ENCODE assay signal across 1 cellular context in genomic region chr19:11265785-11266236, GRCh38.
TF ChIP-seq lines count a peak whose summit lies in the region.

No MANE protein-coding gene starts in this region.

TF ChIP-seq in HepG2, 621 proteins besides CTCF, POLR2A, EP300 and RAD21 (continued from another document and continues in another):
- TF ChIP-seq ZNF407 (CRISPR knock-in tag; IDR thresholded peaks at IDR 0.05; ENCODE audit: not compliant biosample characterization) (no peak), POLR2AphosphoS5 (IDR thresholded peaks at IDR 0.05; ENCODE audit: low read depth, low read length) (peak; percentile 41; the same call in 1 of the 2 replicates), ZNF12 (CRISPR knock-in tag; IDR thresholded peaks at IDR 0.05) (peak; percentile 82), PITX1 (CRISPR knock-in tag; IDR thresholded peaks at IDR 0.05) (peak; percentile 86), CENPX (CRISPR knock-in tag; IDR thresholded peaks at IDR 0.05) (no peak), ZNF101 (CRISPR knock-in tag; IDR thresholded peaks at IDR 0.05; ENCODE audit: borderline replicate concordance, low read depth) (no peak), ZNF431 (CRISPR knock-in tag; IDR thresholded peaks at IDR 0.05; ENCODE audit: borderline replicate concordance, low read depth) (peak; percentile 90), CENPT (CRISPR knock-in tag; IDR thresholded peaks at IDR 0.05; ENCODE audit: low read depth) (peak; percentile 38; the same call in 1 of the 2 replicates), CBFB (CRISPR knock-in tag; IDR thresholded peaks at IDR 0.05) (peak; percentile 86), ZNF558 (CRISPR knock-in tag; IDR thresholded peaks at IDR 0.05; ENCODE audit: borderline replicate concordance) (0 out of 2 replicates have a peak, but pooled peaks have one; percentile 63), KAT8 (CRISPR knock-in tag; IDR thresholded peaks at IDR 0.05) (peak; percentile 87), ISX (CRISPR knock-in tag; conservative IDR thresholded peaks at IDR 0.05) (no peak), TFAP4 (IDR thresholded peaks at IDR 0.05; ENCODE audit: borderline replicate concordance, low read depth) (peak; percentile 100), MXI1 (IDR thresholded peaks at IDR 0.05; ENCODE audit: borderline replicate concordance, low read depth, low read length) (peak; percentile 95; the same call in 2 of the 3 replicates), SIX1 (CRISPR knock-in tag; IDR thresholded peaks at IDR 0.05; ENCODE audit: borderline replicate concordance) (peak; percentile 47; the same call in 1 of the 2 replicates), ZNF615 (CRISPR knock-in tag; IDR thresholded peaks at IDR 0.05; ENCODE audit: borderline replicate concordance) (no peak), KLF12 (CRISPR knock-in tag; IDR thresholded peaks at IDR 0.05; ENCODE audit: borderline replicate concordance) (peak; percentile 100), NR1H2 (CRISPR knock-in tag; IDR thresholded peaks at IDR 0.05; ENCODE audit: borderline replicate concordance, low read depth) (peak; percentile 80; the same call in 1 of the 2 replicates), MAFG (CRISPR knock-in tag; IDR thresholded peaks at IDR 0.05) (no peak; the same call in 1 of the 2 replicates), ZNF790 (CRISPR knock-in tag; IDR thresholded peaks at IDR 0.05; ENCODE audit: borderline replicate concordance) (no peak), HNRNPH1 (optimal IDR thresholded peaks at IDR 0.05; ENCODE audit: low read depth, low read length) (no peak), TCF7L2 (IDR thresholded peaks at IDR 0.05; ENCODE audit: low read depth, low read length) (no peak), ZNF143 (CRISPR knock-in tag; IDR thresholded peaks at IDR 0.05) (no peak), ZNF589 (CRISPR knock-in tag; conservative IDR thresholded peaks at IDR 0.05) (peak; percentile 94), ZNF674 (CRISPR knock-in tag; IDR thresholded peaks at IDR 0.05; ENCODE audit: low read depth) (peak; percentile 77; the same call in 1 of the 2 replicates), RCOR2 (CRISPR knock-in tag; IDR thresholded peaks at IDR 0.05) (peak; percentile 96), GZF1 (CRISPR knock-in tag; IDR thresholded peaks at IDR 0.05) (no peak), GATA4 (IDR thresholded peaks at IDR 0.05; ENCODE audit: borderline replicate concordance, low read depth) (peak; percentile 29; the same call in 1 of the 2 replicates), ETS1 (CRISPR knock-in tag; IDR thresholded peaks at IDR 0.05) (0 out of 2 replicates have a peak, but pooled peaks have one; percentile 51), FOXK2 (IDR thresholded peaks at IDR 0.05) (no peak), RXRA (CRISPR knock-in tag; IDR thresholded peaks at IDR 0.05) (peak; percentile 95), NFRKB (IDR thresholded peaks at IDR 0.05) (no peak), KLF15 (CRISPR knock-in tag; IDR thresholded peaks at IDR 0.05; ENCODE audit: borderline replicate concordance) (no peak), MAZ (IDR thresholded peaks at IDR 0.05; ENCODE audit: borderline replicate concordance, low read depth, low read length) (peak; percentile 85; the same call in 1 of the 2 replicates), MAZ (CRISPR knock-in tag; IDR thresholded peaks at IDR 0.05; ENCODE audit: low read depth) (peak; percentile 98)
- TF ChIP-seq, protein P1, sequence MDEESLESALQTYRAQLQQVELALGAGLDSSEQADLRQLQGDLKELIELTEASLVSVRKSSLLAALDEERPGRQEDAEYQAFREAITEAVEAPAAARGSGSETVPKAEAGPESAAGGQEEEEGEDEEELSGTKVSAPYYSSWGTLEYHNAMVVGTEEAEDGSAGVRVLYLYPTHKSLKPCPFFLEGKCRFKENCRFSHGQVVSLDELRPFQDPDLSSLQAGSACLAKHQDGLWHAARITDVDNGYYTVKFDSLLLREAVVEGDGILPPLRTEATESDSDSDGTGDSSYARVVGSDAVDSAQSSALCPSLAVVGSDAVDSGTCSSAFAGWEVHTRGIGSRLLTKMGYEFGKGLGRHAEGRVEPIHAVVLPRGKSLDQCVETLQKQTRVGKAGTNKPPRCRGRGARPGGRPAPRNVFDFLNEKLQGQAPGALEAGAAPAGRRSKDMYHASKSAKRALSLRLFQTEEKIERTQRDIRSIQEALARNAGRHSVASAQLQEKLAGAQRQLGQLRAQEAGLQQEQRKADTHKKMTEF (CRISPR knock-in tag; IDR thresholded peaks at IDR 0.05) = peak; percentile 95
- TF ChIP-seq, protein P2, sequence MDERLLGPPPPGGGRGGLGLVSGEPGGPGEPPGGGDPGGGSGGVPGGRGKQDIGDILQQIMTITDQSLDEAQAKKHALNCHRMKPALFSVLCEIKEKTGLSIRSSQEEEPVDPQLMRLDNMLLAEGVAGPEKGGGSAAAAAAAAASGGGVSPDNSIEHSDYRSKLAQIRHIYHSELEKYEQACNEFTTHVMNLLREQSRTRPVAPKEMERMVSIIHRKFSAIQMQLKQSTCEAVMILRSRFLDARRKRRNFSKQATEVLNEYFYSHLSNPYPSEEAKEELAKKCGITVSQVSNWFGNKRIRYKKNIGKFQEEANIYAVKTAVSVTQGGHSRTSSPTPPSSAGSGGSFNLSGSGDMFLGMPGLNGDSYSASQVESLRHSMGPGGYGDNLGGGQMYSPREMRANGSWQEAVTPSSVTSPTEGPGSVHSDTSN (CRISPR knock-in tag; IDR thresholded peaks at IDR 0.05) = peak; percentile 72
- TF ChIP-seq, protein P3, sequence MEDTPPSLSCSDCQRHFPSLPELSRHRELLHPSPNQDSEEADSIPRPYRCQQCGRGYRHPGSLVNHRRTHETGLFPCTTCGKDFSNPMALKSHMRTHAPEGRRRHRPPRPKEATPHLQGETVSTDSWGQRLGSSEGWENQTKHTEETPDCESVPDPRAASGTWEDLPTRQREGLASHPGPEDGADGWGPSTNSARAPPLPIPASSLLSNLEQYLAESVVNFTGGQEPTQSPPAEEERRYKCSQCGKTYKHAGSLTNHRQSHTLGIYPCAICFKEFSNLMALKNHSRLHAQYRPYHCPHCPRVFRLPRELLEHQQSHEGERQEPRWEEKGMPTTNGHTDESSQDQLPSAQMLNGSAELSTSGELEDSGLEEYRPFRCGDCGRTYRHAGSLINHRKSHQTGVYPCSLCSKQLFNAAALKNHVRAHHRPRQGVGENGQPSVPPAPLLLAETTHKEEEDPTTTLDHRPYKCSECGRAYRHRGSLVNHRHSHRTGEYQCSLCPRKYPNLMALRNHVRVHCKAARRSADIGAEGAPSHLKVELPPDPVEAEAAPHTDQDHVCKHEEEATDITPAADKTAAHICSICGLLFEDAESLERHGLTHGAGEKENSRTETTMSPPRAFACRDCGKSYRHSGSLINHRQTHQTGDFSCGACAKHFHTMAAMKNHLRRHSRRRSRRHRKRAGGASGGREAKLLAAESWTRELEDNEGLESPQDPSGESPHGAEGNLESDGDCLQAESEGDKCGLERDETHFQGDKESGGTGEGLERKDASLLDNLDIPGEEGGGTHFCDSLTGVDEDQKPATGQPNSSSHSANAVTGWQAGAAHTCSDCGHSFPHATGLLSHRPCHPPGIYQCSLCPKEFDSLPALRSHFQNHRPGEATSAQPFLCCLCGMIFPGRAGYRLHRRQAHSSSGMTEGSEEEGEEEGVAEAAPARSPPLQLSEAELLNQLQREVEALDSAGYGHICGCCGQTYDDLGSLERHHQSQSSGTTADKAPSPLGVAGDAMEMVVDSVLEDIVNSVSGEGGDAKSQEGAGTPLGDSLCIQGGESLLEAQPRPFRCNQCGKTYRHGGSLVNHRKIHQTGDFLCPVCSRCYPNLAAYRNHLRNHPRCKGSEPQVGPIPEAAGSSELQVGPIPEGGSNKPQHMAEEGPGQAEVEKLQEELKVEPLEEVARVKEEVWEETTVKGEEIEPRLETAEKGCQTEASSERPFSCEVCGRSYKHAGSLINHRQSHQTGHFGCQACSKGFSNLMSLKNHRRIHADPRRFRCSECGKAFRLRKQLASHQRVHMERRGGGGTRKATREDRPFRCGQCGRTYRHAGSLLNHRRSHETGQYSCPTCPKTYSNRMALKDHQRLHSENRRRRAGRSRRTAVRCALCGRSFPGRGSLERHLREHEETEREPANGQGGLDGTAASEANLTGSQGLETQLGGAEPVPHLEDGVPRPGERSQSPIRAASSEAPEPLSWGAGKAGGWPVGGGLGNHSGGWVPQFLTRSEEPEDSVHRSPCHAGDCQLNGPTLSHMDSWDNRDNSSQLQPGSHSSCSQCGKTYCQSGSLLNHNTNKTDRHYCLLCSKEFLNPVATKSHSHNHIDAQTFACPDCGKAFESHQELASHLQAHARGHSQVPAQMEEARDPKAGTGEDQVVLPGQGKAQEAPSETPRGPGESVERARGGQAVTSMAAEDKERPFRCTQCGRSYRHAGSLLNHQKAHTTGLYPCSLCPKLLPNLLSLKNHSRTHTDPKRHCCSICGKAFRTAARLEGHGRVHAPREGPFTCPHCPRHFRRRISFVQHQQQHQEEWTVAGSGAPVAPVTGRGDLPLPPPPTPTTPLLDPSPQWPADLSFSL (CRISPR knock-in tag; IDR thresholded peaks at IDR 0.05) = 0 out of 2 replicates have a peak, but pooled peaks have one; percentile 36
- TF ChIP-seq, protein P4, sequence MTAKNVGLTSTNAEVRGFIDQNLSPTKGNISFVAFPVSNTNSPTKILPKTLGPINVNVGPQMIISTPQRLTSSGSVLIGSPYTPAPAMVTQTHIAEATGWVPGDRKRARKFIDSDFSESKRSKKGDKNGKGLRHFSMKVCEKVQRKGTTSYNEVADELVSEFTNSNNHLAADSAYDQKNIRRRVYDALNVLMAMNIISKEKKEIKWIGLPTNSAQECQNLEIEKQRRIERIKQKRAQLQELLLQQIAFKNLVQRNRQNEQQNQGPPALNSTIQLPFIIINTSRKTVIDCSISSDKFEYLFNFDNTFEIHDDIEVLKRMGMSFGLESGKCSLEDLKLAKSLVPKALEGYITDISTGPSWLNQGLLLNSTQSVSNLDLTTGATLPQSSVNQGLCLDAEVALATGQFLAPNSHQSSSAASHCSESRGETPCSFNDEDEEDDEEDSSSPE (CRISPR knock-in tag; IDR thresholded peaks at IDR 0.05) = peak; percentile 74
